Comparison of ENCODE assay signal across 1 cellular context in the genomic region with DNA sequence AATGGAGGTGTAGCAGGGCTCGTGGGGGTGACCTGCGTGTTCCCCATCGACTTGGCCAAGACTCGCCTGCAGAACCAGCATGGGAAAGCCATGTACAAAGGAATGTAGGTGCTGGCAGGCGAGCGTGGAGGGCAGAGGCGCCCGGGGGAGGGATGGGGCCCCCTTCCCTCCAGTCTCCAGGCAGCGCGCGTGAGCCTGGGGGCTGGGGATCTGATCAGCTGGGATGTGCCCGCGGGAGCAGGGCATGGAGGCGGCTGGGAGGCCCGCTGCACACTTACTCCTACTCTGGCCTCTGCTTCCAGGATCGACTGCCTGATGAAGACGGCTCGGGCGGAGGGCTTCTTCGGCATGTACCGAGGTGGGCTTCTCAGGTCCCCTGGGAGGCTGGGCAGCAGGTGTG.
TF ChIP-seq lines count a peak whose summit lies in the region.

No MANE protein-coding gene starts in this region.

TF ChIP-seq in H1, 55 proteins besides CTCF, POLR2A, EP300 and RAD21:
- TF ChIP-seq KDM5A (IDR thresholded peaks at IDR 0.05; ENCODE audit: low read length), result no peak
